Comparison of ENCODE assay signal across 26 cellular contexts in genomic region chr7:55497521-55497920, GRCh38.
DNase-seq lines count a peak whose midpoint lies in the region; ATAC-seq, FAIRE-seq and TF ChIP-seq lines count a peak whose summit lies in the region.
"Had no signal": no experiment of that assay in that cellular context is flagged by ENCODE, and none has a peak within 500 bp of the region (broad histone marks: within the 10 kb centered on the region; RNA-seq: fewer than 3 reads in every experiment).

No MANE protein-coding gene starts in this region.

- TF ChIP-seq CTCF in kidney (IDR thresholded peaks at IDR 0.05; ENCODE audit: borderline replicate concordance, extremely low read depth, insufficient read depth) = no peak

- H3K36me3 ChIP-seq in kidney (ENCODE audit: control insufficient read depth in 1 of 2, insufficient read depth in 2 of 2, low read length in 2 of 2) = no peaks in the 10 kb centered on the region

- H3K4me1 ChIP-seq in kidney (ENCODE audit: control insufficient read depth in 1 of 2, insufficient read depth in 1 of 2, low read depth in 1 of 2, low read length in 2 of 2) = no peaks in the 10 kb centered on the region

- no peak overlapping the region for H3K4me3 Mint-ChIP-seq in activated naive CD8-positive, alpha-beta T cell treated with anti-CD3 and anti-CD28 coated beads, Interleukin-2, amount 10 ng/mL, durations not matched to agents 7 days and 5 days
- H3K4me3 Mint-ChIP-seq in activated naive CD8-positive, alpha-beta T cell treated with anti-CD3 and anti-CD28 coated beads for 36 hours = no peak overlapping the region
- no peak overlapping the region for H3K4me3 Mint-ChIP-seq in activated T-helper 1 cell treated with anti-CD3 and anti-CD28 coated beads, Interleukin-12 subunit alpha, Interleukin-12 subunit beta, Interleukin-2, Interleukin-4 antibody, amounts not matched to agents 30 ng/mL and 10 ng/mL and 1 ng/mL, durations not matched to agents 14 hours and 24 hours and 36 hours
- peak overlapping the region; percentile 46 for H3K4me3 Mint-ChIP-seq in stimulated activated effector memory CD8-positive, alpha-beta T cell treated with anti-CD3 and anti-CD28 coated beads, Interleukin-12 subunit alpha, Interleukin-12 subunit beta, amount 100 ng/mL, for 72 hours
- H3K4me3 Mint-ChIP-seq: CD4-positive, alpha-beta T cell had no signal

- H3K4me1 Mint-ChIP-seq in activated naive CD8-positive, alpha-beta T cell treated with anti-CD3 and anti-CD28 coated beads, Interleukin-2, amount 10 ng/mL, durations not matched to agents 7 days and 5 days = peaks cover 12% of the 10 kb centered on the region
- H3K4me1 Mint-ChIP-seq in activated naive CD8-positive, alpha-beta T cell treated with anti-CD3 and anti-CD28 coated beads for 36 hours = peaks cover 7% of the 10 kb centered on the region
- H3K4me1 Mint-ChIP-seq in activated T-helper 1 cell treated with anti-CD3 and anti-CD28 coated beads, Interleukin-12 subunit alpha, Interleukin-12 subunit beta, Interleukin-2, Interleukin-4 antibody, amounts not matched to agents 30 ng/mL and 10 ng/mL and 1 ng/mL, durations not matched to agents 14 hours and 24 hours and 36 hours (ENCODE audit: low read depth) = peaks cover 56% of the 10 kb centered on the region
- peaks cover 59% of the 10 kb centered on the region for H3K4me1 Mint-ChIP-seq in stimulated activated effector memory CD8-positive, alpha-beta T cell treated with anti-CD3 and anti-CD28 coated beads, Interleukin-12 subunit alpha, Interleukin-12 subunit beta, amount 100 ng/mL, for 72 hours

- H3K9me3 ChIP-seq in kidney (ENCODE audit: control insufficient read depth in 1 of 2, low read length in 2 of 2) = no peaks in the 10 kb centered on the region
- H3K9me3 ChIP-seq: BLaER1 treated with 17β-estradiol and CSF1 and Interleukin-3, amounts not matched to agents 10 nM and 100 nM; SK-N-SH had no signal

- H3K9ac ChIP-seq in kidney (ENCODE audit: low read length in 2 of 2) = no peak overlapping the region
- H3K9ac ChIP-seq: BLaER1 treated with 17β-estradiol and CSF1 and Interleukin-3, amounts not matched to agents 10 nM and 100 nM; SK-N-SH had no signal

- H3K27ac ChIP-seq in kidney (ENCODE audit: low read depth in 2 of 2, low read length in 2 of 2) = no peak overlapping the region
- H3K27ac ChIP-seq: BLaER1 treated with 17β-estradiol and CSF1 and Interleukin-3, amounts not matched to agents 10 nM and 100 nM; HL-60 had no signal

- H3K9me3 Mint-ChIP-seq in activated naive CD8-positive, alpha-beta T cell treated with anti-CD3 and anti-CD28 coated beads, Interleukin-2, amount 10 ng/mL, durations not matched to agents 7 days and 5 days = no peaks in the 10 kb centered on the region
- no peaks in the 10 kb centered on the region for H3K9me3 Mint-ChIP-seq in activated naive CD8-positive, alpha-beta T cell treated with anti-CD3 and anti-CD28 coated beads for 36 hours
- no peaks in the 10 kb centered on the region for H3K9me3 Mint-ChIP-seq in activated T-helper 1 cell treated with anti-CD3 and anti-CD28 coated beads, Interleukin-12 subunit alpha, Interleukin-12 subunit beta, Interleukin-2, Interleukin-4 antibody, amounts not matched to agents 30 ng/mL and 10 ng/mL and 1 ng/mL, durations not matched to agents 14 hours and 24 hours and 36 hours
- no peaks in the 10 kb centered on the region for H3K9me3 Mint-ChIP-seq in stimulated activated effector memory CD8-positive, alpha-beta T cell treated with anti-CD3 and anti-CD28 coated beads, Interleukin-12 subunit alpha, Interleukin-12 subunit beta, amount 100 ng/mL, for 72 hours
- H3K9me3 Mint-ChIP-seq: CD4-positive, alpha-beta T cell had no signal

- FAIRE-seq in kidney (lab: Jason Lieb, UNC) = no peak
- FAIRE-seq: A204.1, GM19239 had no signal

- intact Hi-C loops in activated T-helper 1 cell treated with anti-CD3 and anti-CD28 coated beads, Interleukin-12 subunit alpha, Interleukin-12 subunit beta, Interleukin-2, Interleukin-4 antibody, amounts not matched to agents 30 ng/mL and 10 ng/mL and 1 ng/mL, durations not matched to agents 14 hours and 24 hours and 36 hours (cut with micrococcal nuclease) = no loop called here
- intact Hi-C loops in kidney (cut with DNase I) = no loop called here

- H3K27me3 Mint-ChIP-seq in activated naive CD8-positive, alpha-beta T cell treated with anti-CD3 and anti-CD28 coated beads, Interleukin-2, amount 10 ng/mL, durations not matched to agents 7 days and 5 days = no peaks in the 10 kb centered on the region
- no peaks in the 10 kb centered on the region for H3K27me3 Mint-ChIP-seq in activated naive CD8-positive, alpha-beta T cell treated with anti-CD3 and anti-CD28 coated beads for 36 hours
- H3K27me3 Mint-ChIP-seq in activated T-helper 1 cell treated with anti-CD3 and anti-CD28 coated beads, Interleukin-12 subunit alpha, Interleukin-12 subunit beta, Interleukin-2, Interleukin-4 antibody, amounts not matched to agents 30 ng/mL and 10 ng/mL and 1 ng/mL, durations not matched to agents 14 hours and 24 hours and 36 hours (ENCODE audit: insufficient read depth) = no peaks in the 10 kb centered on the region
- H3K27me3 Mint-ChIP-seq: CD4-positive, alpha-beta T cell had no signal

- no peak overlapping the region for H3K4me3 ChIP-seq in kidney (ENCODE audit: low read length in 2 of 2)
- H3K4me3 ChIP-seq: BLaER1 treated with 17β-estradiol and CSF1 and Interleukin-3, amounts not matched to agents 10 nM and 100 nM had no signal

- DNase-seq in activated naive CD8-positive, alpha-beta T cell treated with anti-CD3 and anti-CD28 coated beads, Interleukin-2, amount 10 ng/mL, durations not matched to agents 7 days and 5 days = no peak
- DNase-seq in activated naive CD8-positive, alpha-beta T cell treated with anti-CD3 and anti-CD28 coated beads for 36 hours = no peak
- no peak for DNase-seq in activated T-helper 1 cell treated with anti-CD3 and anti-CD28 coated beads, Interleukin-12 subunit alpha, Interleukin-12 subunit beta, Interleukin-2, Interleukin-4 antibody, amounts not matched to agents 30 ng/mL and 10 ng/mL and 1 ng/mL, durations not matched to agents 14 hours and 24 hours and 36 hours (ENCODE audit: low spot score)
- peak; percentile 54 for DNase-seq in kidney
- no peak for DNase-seq in stimulated activated effector memory CD8-positive, alpha-beta T cell treated with anti-CD3 and anti-CD28 coated beads, Interleukin-12 subunit alpha, Interleukin-12 subunit beta, amount 100 ng/mL, for 72 hours (ENCODE audit: low spot score in 2 of 2)
- no peak for DNase-seq in NCI-H1105 treated with DMSO at 0.1 percent for 48 hours (lab: John Stamatoyannopoulos, UW)
- no peak for DNase-seq in D341Med (ENCODE audit: low spot score)
- DNase-seq in T-helper 9 cell = no peak
- DNase-seq: AML-193; DMS79 treated with DMSO at 0.1 percent for 48 hours; Karpas-422; NCI-H1092 treated with DMSO at 0.1 percent for 48 hours; NCI-H1436 treated with DMSO at 0.1 percent for 48 hours; NCI-H1930; NCI-H446 treated with DMSO at 0.1 percent for 48 hours; NCI-H526; NCI-H82; NK-92 treated with Interleukin-12 subunit alpha and Interleukin-12 subunit beta, amount 100 ng/mL, for 24 hours; PC-3; SK-N-SH had no signal

- peak; percentile 8 for ATAC-seq in activated naive CD8-positive, alpha-beta T cell treated with anti-CD3 and anti-CD28 coated beads, Interleukin-2, amount 10 ng/mL, durations not matched to agents 7 days and 5 days (ENCODE audit: low read depth)
- ATAC-seq in stimulated activated effector memory CD8-positive, alpha-beta T cell treated with anti-CD3 and anti-CD28 coated beads, Interleukin-12 subunit alpha, Interleukin-12 subunit beta, amount 100 ng/mL, for 72 hours = peak; percentile 65
- ATAC-seq: HCT116, PC-3 had no signal

- POLR2A ChIA-PET in activated naive CD8-positive, alpha-beta T cell treated with anti-CD3 and anti-CD28 coated beads, Interleukin-2, amount 10 ng/mL, durations not matched to agents 7 days and 5 days (lab: Charles Lee) = no interaction called here

- no peak overlapping the region for H3K27ac Mint-ChIP-seq in activated naive CD8-positive, alpha-beta T cell treated with anti-CD3 and anti-CD28 coated beads, Interleukin-2, amount 10 ng/mL, durations not matched to agents 7 days and 5 days
- no peak overlapping the region for H3K27ac Mint-ChIP-seq in activated naive CD8-positive, alpha-beta T cell treated with anti-CD3 and anti-CD28 coated beads for 36 hours
- H3K27ac Mint-ChIP-seq in activated T-helper 1 cell treated with anti-CD3 and anti-CD28 coated beads, Interleukin-12 subunit alpha, Interleukin-12 subunit beta, Interleukin-2, Interleukin-4 antibody, amounts not matched to agents 30 ng/mL and 10 ng/mL and 1 ng/mL, durations not matched to agents 14 hours and 24 hours and 36 hours = peak overlapping the region; percentile 18
- peak overlapping the region; percentile 73 for H3K27ac Mint-ChIP-seq in stimulated activated effector memory CD8-positive, alpha-beta T cell treated with anti-CD3 and anti-CD28 coated beads, Interleukin-12 subunit alpha, Interleukin-12 subunit beta, amount 100 ng/mL, for 72 hours

- H3K36me3 Mint-ChIP-seq in activated naive CD8-positive, alpha-beta T cell treated with anti-CD3 and anti-CD28 coated beads, Interleukin-2, amount 10 ng/mL, durations not matched to agents 7 days and 5 days = peaks cover 6% of the 10 kb centered on the region
- peaks cover 10% of the 10 kb centered on the region for H3K36me3 Mint-ChIP-seq in activated naive CD8-positive, alpha-beta T cell treated with anti-CD3 and anti-CD28 coated beads for 36 hours
- H3K36me3 Mint-ChIP-seq in activated T-helper 1 cell treated with anti-CD3 and anti-CD28 coated beads, Interleukin-12 subunit alpha, Interleukin-12 subunit beta, Interleukin-2, Interleukin-4 antibody, amounts not matched to agents 30 ng/mL and 10 ng/mL and 1 ng/mL, durations not matched to agents 14 hours and 24 hours and 36 hours (ENCODE audit: low read depth) = peaks cover 29% of the 10 kb centered on the region
- H3K36me3 Mint-ChIP-seq in stimulated activated effector memory CD8-positive, alpha-beta T cell treated with anti-CD3 and anti-CD28 coated beads, Interleukin-12 subunit alpha, Interleukin-12 subunit beta, amount 100 ng/mL, for 72 hours = peaks cover 46% of the 10 kb centered on the region

Comparison
In these comparisons a context has a peak if more than half of its experiments do, and no peak if none do; other contexts are left out.
1. H3K27ac Mint-ChIP-seq: peak in activated T-helper 1 cell treated with anti-CD3 and anti-CD28 coated beads, Interleukin-12 subunit alpha, Interleukin-12 subunit beta, Interleukin-2, Interleukin-4 antibody, amounts not matched to agents 30 ng/mL and 10 ng/mL and 1 ng/mL, durations not matched to agents 14 hours and 24 hours and 36 hours (single experiment) and stimulated activated effector memory CD8-positive, alpha-beta T cell treated with anti-CD3 and anti-CD28 coated beads, Interleukin-12 subunit alpha, Interleukin-12 subunit beta, amount 100 ng/mL, for 72 hours (single experiment); none in activated naive CD8-positive, alpha-beta T cell treated with anti-CD3 and anti-CD28 coated beads, Interleukin-2, amount 10 ng/mL, durations not matched to agents 7 days and 5 days (single experiment) and activated naive CD8-positive, alpha-beta T cell treated with anti-CD3 and anti-CD28 coated beads for 36 hours (single experiment).